In the genomic region with DNA sequence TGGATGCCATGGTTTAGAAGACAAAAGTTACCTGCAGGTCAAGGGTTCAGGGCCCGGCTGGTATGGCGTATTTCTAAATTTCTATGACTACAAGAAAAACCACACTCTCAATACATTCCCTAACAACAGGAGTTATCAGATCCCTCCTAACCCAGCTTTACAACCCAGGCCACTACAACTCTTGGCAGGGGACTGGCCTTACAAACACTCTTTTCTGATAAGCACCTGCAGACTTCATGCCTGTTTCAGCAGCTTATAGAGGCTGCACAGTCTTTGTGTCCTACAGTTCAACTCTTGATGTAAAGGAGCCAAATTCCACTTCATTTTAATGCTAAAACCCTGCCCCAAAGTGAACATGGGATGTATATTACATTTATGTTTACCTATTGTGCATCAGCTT, we compare ENCODE assay signal across 32 cellular contexts.
"Had no signal": no experiment of that assay in that cellular context is flagged by ENCODE, and none has a peak within 500 bp of the region (broad histone marks: within the 10 kb centered on the region; RNA-seq: fewer than 3 reads in every experiment).

No MANE protein-coding gene starts in this region.

- H3K9me3 ChIP-seq: pancreas, prostate gland, suprapubic skin, thoracic aorta, tibial artery, upper lobe of right lung, uterus had no signal

- H3K36me3 Mint-ChIP-seq: immature natural killer cell; mesothelial cell of epicardium; stimulated activated naive B cell treated with anti-CD40 and anti-IgM and Interleukin-4, amounts not matched to agents 10 μg/mL and 1 μg/mL and 100 μg/mL, for 72 hours had no signal

- H3K9me3 Mint-ChIP-seq: immature natural killer cell, neural crest cell had no signal

- H3K27ac Mint-ChIP-seq: mesothelial cell of epicardium; naive thymus-derived CD8-positive, alpha-beta T cell; nephron; stimulated activated naive B cell treated with anti-CD40 and anti-IgM and Interleukin-4, amounts not matched to agents 10 μg/mL and 1 μg/mL and 100 μg/mL, for 72 hours had no signal

- H3K27ac ChIP-seq: left ventricle myocardium inferior, pancreas, prostate gland, skin epidermis, suprapubic skin, thoracic aorta, tibial artery, upper lobe of right lung, uterus had no signal

- H3K4me1 Mint-ChIP-seq: nephron; stimulated activated naive B cell treated with anti-CD40 and anti-IgM and Interleukin-4, amounts not matched to agents 10 μg/mL and 1 μg/mL and 100 μg/mL, for 72 hours had no signal

- H3K4me3 Mint-ChIP-seq: immature natural killer cell; mesothelial cell of epicardium; naive thymus-derived CD8-positive, alpha-beta T cell; nephron; neural crest cell; stimulated activated naive B cell treated with anti-CD40 and anti-IgM and Interleukin-4, amounts not matched to agents 10 μg/mL and 1 μg/mL and 100 μg/mL, for 72 hours had no signal

- H3K4me3 ChIP-seq: left ventricle myocardium inferior, lung, pancreas, prostate gland, skin epidermis, suprapubic skin, thoracic aorta, tibial artery, upper lobe of right lung, uterus had no signal

- H3K27me3 ChIP-seq: pancreas, suprapubic skin, tibial artery, upper lobe of right lung, uterus had no signal

- DNase-seq: head of caudate nucleus; hypothalamus; immature natural killer cell; kidney; left ventricle myocardium inferior; mesendoderm; naive thymus-derived CD8-positive, alpha-beta T cell; nucleus accumbens; pancreas; posterior cingulate gyrus; retina; right cardiac atrium; stimulated activated CD4-positive, alpha-beta T cell treated with anti-CD3 and anti-CD28 coated beads, Interleukin-12 subunit alpha, Interleukin-12 subunit beta, amount 100 ng/mL, for 4 hours; stimulated activated CD4-positive, alpha-beta T cell treated with anti-CD3 and anti-CD28 coated beads, Interleukin-15, amount 100 ng/mL, for 24 hours; stimulated activated CD4-positive, alpha-beta T cell treated with anti-CD3 and anti-CD28 coated beads, Interleukin-2, amount 100 ng/mL, for 24 hours; stimulated activated CD4-positive, alpha-beta T cell treated with anti-CD3 and anti-CD28 coated beads, Interleukin-4, amount 100 ng/mL, for 1 hour; stimulated activated naive B cell treated with anti-CD40 and anti-IgM and Interleukin-4, amounts not matched to agents 10 μg/mL and 1 μg/mL and 100 μg/mL, for 72 hours; stimulated activated naive CD8-positive, alpha-beta T cell treated with anti-CD3 and anti-CD28 coated beads, Interleukin-15, Interleukin-2, amounts not matched to agents 100 U/mL and 50 U/mL, for 24 hours; tibial artery; trophoblast cell; upper lobe of right lung; uterus had no signal

- H3K4me1 ChIP-seq: left ventricle myocardium inferior, pancreas, prostate gland, suprapubic skin, tibial artery, upper lobe of right lung, uterus had no signal

- ATAC-seq: naive thymus-derived CD8-positive, alpha-beta T cell; right cardiac atrium; sciatic nerve; stimulated activated naive B cell treated with anti-CD40 and anti-IgM and Interleukin-4, amounts not matched to agents 10 μg/mL and 1 μg/mL and 100 μg/mL, for 72 hours; stimulated activated naive CD8-positive, alpha-beta T cell treated with anti-CD3 and anti-CD28 coated beads, Interleukin-15, Interleukin-2, amounts not matched to agents 100 U/mL and 50 U/mL, for 24 hours; upper lobe of right lung had no signal

- H3K36me3 ChIP-seq: left ventricle myocardium inferior, pancreas, prostate gland, suprapubic skin, thoracic aorta, tibial artery, upper lobe of right lung, uterus had no signal

- H3K27me3 Mint-ChIP-seq: stimulated activated naive B cell treated with anti-CD40 and anti-IgM and Interleukin-4, amounts not matched to agents 10 μg/mL and 1 μg/mL and 100 μg/mL, for 72 hours had no signal

- FAIRE-seq: islet of Langerhans, kidney, pancreas had no signal
